Comparison of ENCODE assay signal across 1 cellular context in the genomic region with DNA sequence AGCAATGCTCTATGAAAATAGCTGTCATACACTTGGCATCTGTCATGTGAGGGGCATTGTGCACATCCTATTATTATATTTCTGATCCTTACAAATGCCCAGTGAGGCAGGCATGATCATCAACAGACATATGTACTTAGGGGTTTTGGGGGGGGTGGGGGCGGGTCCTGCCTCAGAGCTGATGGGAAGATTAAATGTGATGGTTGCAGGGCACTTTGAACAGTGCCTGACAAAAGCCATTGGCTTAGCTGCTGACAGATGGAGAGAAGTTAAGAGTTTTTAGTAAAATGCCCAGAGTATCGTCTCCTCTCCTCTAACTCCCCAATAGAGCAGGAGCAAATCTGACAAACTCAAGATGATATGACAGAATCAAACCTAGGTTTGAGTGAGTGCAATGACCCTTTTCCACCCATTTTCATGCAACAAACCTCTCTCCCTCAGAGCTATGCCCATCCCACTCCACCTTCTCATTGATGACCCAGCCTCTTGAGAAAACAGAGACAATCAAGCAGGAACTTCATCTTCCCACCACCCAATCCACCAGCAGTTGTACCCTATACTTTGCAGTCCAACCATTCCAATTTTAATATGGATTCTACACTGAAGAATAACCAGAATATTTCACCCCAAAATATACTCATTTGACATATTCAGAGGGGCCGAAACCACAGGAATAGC.
TF ChIP-seq lines count a peak whose summit lies in the region.

No MANE protein-coding gene starts in this region.

TF ChIP-seq in GM12878, 131 proteins besides CTCF, POLR2A, EP300 and RAD21:
- no peak for TF ChIP-seq E4F1 (IDR thresholded peaks at IDR 0.05; ENCODE audit: borderline replicate concordance, partially characterized antibody)
- TF ChIP-seq, protein P1, sequence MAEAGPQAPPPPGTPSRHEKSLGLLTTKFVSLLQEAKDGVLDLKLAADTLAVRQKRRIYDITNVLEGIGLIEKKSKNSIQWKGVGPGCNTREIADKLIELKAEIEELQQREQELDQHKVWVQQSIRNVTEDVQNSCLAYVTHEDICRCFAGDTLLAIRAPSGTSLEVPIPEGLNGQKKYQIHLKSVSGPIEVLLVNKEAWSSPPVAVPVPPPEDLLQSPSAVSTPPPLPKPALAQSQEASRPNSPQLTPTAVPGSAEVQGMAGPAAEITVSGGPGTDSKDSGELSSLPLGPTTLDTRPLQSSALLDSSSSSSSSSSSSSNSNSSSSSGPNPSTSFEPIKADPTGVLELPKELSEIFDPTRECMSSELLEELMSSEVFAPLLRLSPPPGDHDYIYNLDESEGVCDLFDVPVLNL (IDR thresholded peaks at IDR 0.05; ENCODE audit: low read depth, low read length) = no peak
- no peak for TF ChIP-seq JUNB (IDR thresholded peaks at IDR 0.05)
- TF ChIP-seq, protein P2, sequence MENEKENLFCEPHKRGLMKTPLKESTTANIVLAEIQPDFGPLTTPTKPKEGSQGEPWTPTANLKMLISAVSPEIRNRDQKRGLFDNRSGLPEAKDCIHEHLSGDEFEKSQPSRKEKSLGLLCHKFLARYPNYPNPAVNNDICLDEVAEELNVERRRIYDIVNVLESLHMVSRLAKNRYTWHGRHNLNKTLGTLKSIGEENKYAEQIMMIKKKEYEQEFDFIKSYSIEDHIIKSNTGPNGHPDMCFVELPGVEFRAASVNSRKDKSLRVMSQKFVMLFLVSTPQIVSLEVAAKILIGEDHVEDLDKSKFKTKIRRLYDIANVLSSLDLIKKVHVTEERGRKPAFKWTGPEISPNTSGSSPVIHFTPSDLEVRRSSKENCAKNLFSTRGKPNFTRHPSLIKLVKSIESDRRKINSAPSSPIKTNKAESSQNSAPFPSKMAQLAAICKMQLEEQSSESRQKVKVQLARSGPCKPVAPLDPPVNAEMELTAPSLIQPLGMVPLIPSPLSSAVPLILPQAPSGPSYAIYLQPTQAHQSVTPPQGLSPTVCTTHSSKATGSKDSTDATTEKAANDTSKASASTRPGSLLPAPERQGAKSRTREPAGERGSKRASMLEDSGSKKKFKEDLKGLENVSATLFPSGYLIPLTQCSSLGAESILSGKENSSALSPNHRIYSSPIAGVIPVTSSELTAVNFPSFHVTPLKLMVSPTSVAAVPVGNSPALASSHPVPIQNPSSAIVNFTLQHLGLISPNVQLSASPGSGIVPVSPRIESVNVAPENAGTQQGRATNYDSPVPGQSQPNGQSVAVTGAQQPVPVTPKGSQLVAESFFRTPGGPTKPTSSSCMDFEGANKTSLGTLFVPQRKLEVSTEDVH (IDR thresholded peaks at IDR 0.05; ENCODE audit: low read depth, partially characterized antibody) = no peak
- TF ChIP-seq FOXK2 (IDR thresholded peaks at IDR 0.05) = no peak
TF ChIP-seq in GM12878: peak in this region for 0.
